Comparison of ENCODE assay signal across 8 cellular contexts in the genomic region with DNA sequence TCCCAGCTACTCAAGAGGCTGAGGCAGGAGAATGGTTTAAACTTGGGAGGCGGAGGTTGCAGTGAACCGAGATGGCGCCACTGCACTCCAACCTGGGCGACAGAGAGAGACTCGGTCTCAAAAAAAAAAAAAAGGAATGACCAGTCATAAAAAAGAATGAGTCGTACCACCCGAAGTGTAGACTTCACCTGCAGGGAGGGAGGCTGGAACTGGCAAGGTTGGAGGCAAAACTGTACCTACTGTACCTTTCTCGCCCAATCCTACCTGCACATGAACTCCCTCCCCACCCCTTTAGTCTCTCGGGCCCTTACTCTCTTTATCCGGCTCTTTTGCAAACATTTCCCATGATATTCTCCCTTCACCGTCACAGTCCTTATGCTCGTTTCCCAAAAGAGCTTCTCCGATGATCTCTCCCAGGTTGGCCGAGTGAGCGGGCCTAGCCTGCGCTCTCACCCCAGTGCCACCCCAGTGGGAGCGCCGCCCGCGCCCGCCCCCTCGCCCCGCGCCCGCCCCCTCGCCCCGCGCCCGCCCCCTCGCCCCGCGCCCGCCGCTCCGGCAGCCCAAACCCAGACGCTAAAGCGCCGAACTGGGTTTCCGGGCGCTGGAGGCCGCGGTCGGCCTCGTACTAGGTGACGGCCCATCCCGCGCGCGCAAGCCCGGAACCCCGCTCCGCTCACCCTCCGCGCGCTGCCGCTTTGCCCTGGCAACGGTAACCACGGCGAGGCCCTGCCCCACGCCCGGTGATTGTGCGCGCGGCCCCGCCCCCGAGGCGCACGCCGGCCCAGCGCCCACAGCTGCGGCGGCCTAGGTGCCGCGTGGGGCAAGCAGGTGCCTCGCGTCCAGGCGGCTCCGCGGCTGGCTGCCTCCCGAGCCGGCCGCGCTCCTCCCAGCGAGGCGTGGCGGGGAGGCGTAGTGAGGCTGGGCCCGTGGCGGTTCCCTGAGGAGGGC. TPM values are rescaled to one million over a fixed set of nuclear protein-coding genes. Genes with fewer than 3 reads are reported as not detected.
DNase-seq lines count a peak whose midpoint lies in the region; ATAC-seq, FAIRE-seq and TF ChIP-seq lines count a peak whose summit lies in the region.

Gene SMKR1 (plus strand): TSS at position 772 of the 948 bp plus-strand sequence. CDS start 294 bp downstream, outside the sequence.

- H3K36me3 Mint-ChIP-seq in Calu3 (ENCODE audit: insufficient read depth, unreplicated experiment), result peaks cover 10% of the 10 kb centered on the region
- no peaks in the 10 kb centered on the region for H3K36me3 Mint-ChIP-seq in activated T-cell treated with anti-CD3 and anti-CD28 coated beads, Interleukin-2, amount 50 U/mL, for 72 hours (ENCODE audit: insufficient read depth in 2 of 2)
- no peaks in the 10 kb centered on the region for H3K36me3 Mint-ChIP-seq in neural progenitor cell

- peak within 1 kb of the TSS; percentile 63 for H3K4me3 ChIP-seq in OCI-LY7 (ENCODE audit: low read depth, low read length, poor library complexity, severe bottlenecking)
- peak within 1 kb of the TSS; percentile 47 for H3K4me3 ChIP-seq in fibroblast of pulmonary artery (replicated peaks; ENCODE audit: low read depth, low read length)
- peak within 1 kb of the TSS; percentile 60 for H3K4me3 ChIP-seq in neural progenitor cell
- H3K4me3 ChIP-seq in stomach smooth muscle (ENCODE audit: low read length in 2 of 2), result peak within 1 kb of the TSS; percentile 58 to 73

- ATAC-seq in GM21360 (IDR thresholded peaks at IDR 0.05; ENCODE audit: unreplicated experiment), result peak; percentile 93
- peak; percentile 97 to 98 for ATAC-seq in activated T-cell treated with anti-CD3 and anti-CD28 coated beads, Interleukin-2, amount 50 U/mL, for 72 hours (replicated peaks in 1 of 2)

- H2AFZ ChIP-seq in OCI-LY7 (ENCODE audit: low read length), result peak within 1 kb of the TSS; percentile 40
- H2AFZ ChIP-seq in neural progenitor cell (replicated peaks), result peak within 1 kb of the TSS; percentile 97

- H3K79me2 ChIP-seq in OCI-LY7 (ENCODE audit: insufficient read depth, low read depth, low read length) (no peaks in the 10 kb centered on the region), neural progenitor cell (ENCODE audit: low read depth) (no peaks in the 10 kb centered on the region)

- H3K27ac Mint-ChIP-seq in Calu3 (ENCODE audit: unreplicated experiment), result no peak within 1 kb of the TSS
- peak within 1 kb of the TSS; percentile 70 for H3K27ac Mint-ChIP-seq in activated T-cell treated with anti-CD3 and anti-CD28 coated beads, Interleukin-2, amount 50 U/mL, for 72 hours
- no peak within 1 kb of the TSS for H3K27ac Mint-ChIP-seq in neural progenitor cell

- H3K36me3 ChIP-seq in OCI-LY7 (ENCODE audit: insufficient read depth, low read length) (no peaks in the 10 kb centered on the region), neural progenitor cell (no peaks in the 10 kb centered on the region), stomach smooth muscle (ENCODE audit: control insufficient read depth in 2 of 2, insufficient read depth in 2 of 2, low read length in 2 of 2) (no peaks in the 10 kb centered on the region)

- H3K9ac ChIP-seq in neural progenitor cell (no peak within 1 kb of the TSS), stomach smooth muscle (ENCODE audit: low read length in 2 of 2) (peak within 1 kb of the TSS; percentile 29 to 55)

- FAIRE-seq in HTR-8/SVneo (lab: Jason Lieb, UNC), result peak; percentile 65

- intact Hi-C loops in Calu3 (cut with micrococcal nuclease; ENCODE audit: unreplicated experiment) (no loop called here), OCI-LY7 (cut with micrococcal nuclease; ENCODE audit: unreplicated experiment) (no loop called here)

- H3K9me3 ChIP-seq in OCI-LY7 (ENCODE audit: low read length), result no peaks in the 10 kb centered on the region
- H3K9me3 ChIP-seq in neural progenitor cell (ENCODE audit: low read depth), result no peaks in the 10 kb centered on the region
- H3K9me3 ChIP-seq in stomach smooth muscle (ENCODE audit: control insufficient read depth in 2 of 2, low read length in 2 of 2), result no peaks in the 10 kb centered on the region

- H3K4me1 ChIP-seq in OCI-LY7 (ENCODE audit: insufficient read depth, low read length, poor library complexity, severe bottlenecking) (peaks cover 8% of the 10 kb centered on the region), neural progenitor cell (no peaks in the 10 kb centered on the region), stomach smooth muscle (ENCODE audit: control insufficient read depth, insufficient read depth, low read length) (peaks cover 13% of the 10 kb centered on the region)

- H3K27ac ChIP-seq in OCI-LY7 (ENCODE audit: low read depth, low read length, poor library complexity, severe bottlenecking) (no peak within 1 kb of the TSS), neural progenitor cell (no peak within 1 kb of the TSS), stomach smooth muscle (ENCODE audit: low read length) (no peak within 1 kb of the TSS)

- no TSS peak for BruUV-seq in Calu3 (replicated peaks; lab: Mats Ljungman, UMichigan)
- BruUV-seq in OCI-LY7 (replicated peaks; lab: Mats Ljungman, UMichigan), result no TSS peak

- H3F3A ChIP-seq in neural progenitor cell (ENCODE audit: low read depth), result peaks cover 13% of the 10 kb centered on the region

- H3K4me3 Mint-ChIP-seq in Calu3 (ENCODE audit: low read depth, unreplicated experiment), result peak within 1 kb of the TSS; percentile 54
- peak within 1 kb of the TSS; percentile 62 to 83 for H3K4me3 Mint-ChIP-seq in activated T-cell treated with anti-CD3 and anti-CD28 coated beads, Interleukin-2, amount 50 U/mL, for 72 hours
- H3K4me3 Mint-ChIP-seq in neural progenitor cell, result peak within 1 kb of the TSS; percentile 89

- TF ChIP-seq CTCF in Calu3 (IDR thresholded peaks at IDR 0.05; ENCODE audit: unreplicated experiment) (no peak), OCI-LY7 (conservative IDR thresholded peaks at IDR 0.05; ENCODE audit: low read length) (no peak), fibroblast of pulmonary artery (IDR thresholded peaks at IDR 0.05; ENCODE audit: low read length, missing control alignments) (no peak), neural progenitor cell (IDR thresholded peaks at IDR 0.05) (no peak)

- CTCF ChIA-PET in Calu3 (lab: Charles Lee), result interaction anchor here (0.8 kb wide), 1 partner anchor 68 kb away, joined by 3 read pairs; no protein-coding TSS in a partner anchor
- CTCF ChIA-PET in OCI-LY7 (lab: Charles Lee; ENCODE audit: unreplicated experiment), result no interaction called here

- no peaks in the 10 kb centered on the region for H4K20me1 ChIP-seq in OCI-LY7 (ENCODE audit: insufficient read depth, low read length)
- H4K20me1 ChIP-seq in neural progenitor cell (ENCODE audit: low read depth), result no peaks in the 10 kb centered on the region

- DNase-seq in Calu3 (peak; percentile 69), HTR-8/SVneo (ENCODE audit: insufficient read length, low spot score) (peak; percentile 74), OCI-LY7 (ENCODE audit: low spot score) (peak; percentile 80), fibroblast of pulmonary artery (ENCODE audit: low read depth) (peak; percentile 55), neural progenitor cell (ENCODE audit: low spot score) (peak; percentile 81)
- peak; percentile 91 to 94 for DNase-seq in activated T-cell treated with anti-CD3 and anti-CD28 coated beads, Interleukin-2, amount 50 U/mL, for 72 hours

- H3K9me3 Mint-ChIP-seq in Calu3 (ENCODE audit: low read depth, unreplicated experiment), result no peaks in the 10 kb centered on the region
- H3K9me3 Mint-ChIP-seq in activated T-cell treated with anti-CD3 and anti-CD28 coated beads, Interleukin-2, amount 50 U/mL, for 72 hours, result no peaks in the 10 kb centered on the region
- no peaks in the 10 kb centered on the region for H3K9me3 Mint-ChIP-seq in neural progenitor cell

- H3K27me3 Mint-ChIP-seq in Calu3 (ENCODE audit: unreplicated experiment) (peaks cover 14% of the 10 kb centered on the region), neural progenitor cell (ENCODE audit: insufficient read depth, low read depth) (peaks cover 7% of the 10 kb centered on the region)
- peaks cover 9% of the 10 kb centered on the region for H3K27me3 Mint-ChIP-seq in activated T-cell treated with anti-CD3 and anti-CD28 coated beads, Interleukin-2, amount 50 U/mL, for 72 hours (ENCODE audit: low read depth)

- POLR2A ChIA-PET in OCI-LY7 (lab: Charles Lee), result no interaction called here

- H3K27me3 ChIP-seq in neural progenitor cell (peaks cover 43% of the 10 kb centered on the region), stomach smooth muscle (ENCODE audit: control insufficient read depth in 1 of 2, insufficient read depth in 2 of 2, low read length in 2 of 2) (peaks cover 2 to 3% of the 10 kb centered on the region in 2 donors)

- H3K4me2 ChIP-seq in OCI-LY7 (ENCODE audit: low read length) (peak within 1 kb of the TSS; percentile 76), neural progenitor cell (peak within 1 kb of the TSS; percentile 78)

- no peaks in the 10 kb centered on the region for H3K9me2 ChIP-seq in OCI-LY7 (ENCODE audit: insufficient read depth, low read length)

- H3K4me1 Mint-ChIP-seq in Calu3 (ENCODE audit: low read depth, unreplicated experiment) (no peaks in the 10 kb centered on the region), neural progenitor cell (peaks cover 15% of the 10 kb centered on the region)
- H3K4me1 Mint-ChIP-seq in activated T-cell treated with anti-CD3 and anti-CD28 coated beads, Interleukin-2, amount 50 U/mL, for 72 hours (ENCODE audit: low read depth), result peaks cover 23% of the 10 kb centered on the region

RNA-seq across cellular contexts. Expression of gene SMKR1, which starts in this region (rescaled TPM):
- 0.49 TPM in 1 of 2 replicates, not detected in the other for total RNA-seq in Calu3 (2022)
- total RNA-seq in OCI-LY7 (2014; rRNA removed; shearing (Covaris generic)), result not detected in 2 replicates
- total RNA-seq in OCI-LY7 (2022), result not detected in 2 replicates
- total RNA-seq in activated T-cell treated with anti-CD3 and anti-CD28 coated beads, Interleukin-2, amount 50 U/mL, for 72 hours, result 1 to 10 TPM; 4.0 to 4.3 TPM
- 0.53 and 0.56 TPM in 2 replicates for total RNA-seq in neural progenitor cell (ENCODE audit: low replicate concordance)

Comparison
In these comparisons a context has a peak if more than half of its experiments do, and no peak if none do; other contexts are left out.
1. Peak in DNase-seq in Calu3; RNA of the gene not detected or under 1 TPM.
2. Peak in DNase-seq, H3K4me3 ChIP-seq and H3K4me2 ChIP-seq in OCI-LY7; RNA of the gene not detected or under 1 TPM.
3. Peak in DNase-seq, H3K4me3 ChIP-seq and H3K4me2 ChIP-seq in neural progenitor cell; RNA of the gene not detected or under 1 TPM.